ENCODE assay signal across 8 cellular contexts in genomic region chr6:90286884-90287488, GRCh38. TPM values are rescaled to one million over a fixed set of nuclear protein-coding genes. Genes with fewer than 3 reads are reported as not detected.
DNase-seq lines count a peak whose midpoint lies in the region; ATAC-seq, FAIRE-seq and TF ChIP-seq lines count a peak whose summit lies in the region.

No MANE protein-coding gene starts in this region.

- H4K91ac ChIP-seq in H9 (ENCODE audit: insufficient read length, low read depth, low read length) = no peak overlapping the region

- H4K20me1 ChIP-seq in BLaER1 (peaks cover 57% of the 10 kb centered on the region), H9 (ENCODE audit: control insufficient read depth, insufficient read depth, insufficient read length) (no peaks in the 10 kb centered on the region), astrocyte (ENCODE audit: insufficient read depth, low read length) (no peaks in the 10 kb centered on the region), HepG2 (ENCODE audit: insufficient read depth, low read length) (no peaks in the 10 kb centered on the region)

- in situ Hi-C loops in HepG2 (cut with HindIII; ENCODE audit: extremely low pct_ligation_motif_present, low pct_unique_long_range_greater_than_20kb) = loop anchor here (25.0 kb wide), 1 partner anchor 200 kb away; no protein-coding TSS in a partner anchor

- H3K4me1 ChIP-seq in BLaER1 (peaks cover 49% of the 10 kb centered on the region), H9 (ENCODE audit: insufficient read depth, low read length) (peaks cover 4% of the 10 kb centered on the region; the same call in 1 of the 2 replicates), astrocyte (ENCODE audit: insufficient read depth, low read length) (peaks cover 27% of the 10 kb centered on the region), HepG2 (ENCODE audit: insufficient read depth, low read length) (no peaks in the 10 kb centered on the region)

- H2AFZ ChIP-seq in H9 (ENCODE audit: low read length) (no peak overlapping the region), astrocyte (ENCODE audit: low read depth, low read length) (no peak overlapping the region), HepG2 (ENCODE audit: low read length) (no peak overlapping the region)

- no peak overlapping the region for H2BK120ac ChIP-seq in H9 (ENCODE audit: low read depth, low read length, poor library complexity, severe bottlenecking)

- POLR2A ChIA-PET in HepG2 (lab: Yijun Ruan, JAX) = no interaction called here

- no peak overlapping the region for H3K23ac ChIP-seq in H9 (ENCODE audit: insufficient read length, low read depth, low read length)

- CTCF ChIA-PET in HepG2 (lab: Yijun Ruan, JAX; ENCODE audit: low intra/inter-chr PET ratio, low total read pairs) = interaction anchor here (0.9 kb wide), 1 partner anchor 106 kb away, joined by 5 read pairs; no protein-coding TSS in a partner anchor

- H3K9ac ChIP-seq in BLaER1 = no peak overlapping the region
- no peak overlapping the region for H3K9ac ChIP-seq in H9 (ENCODE audit: extremely low read depth, insufficient read length, low read length)
- no peak overlapping the region for H3K9ac ChIP-seq in astrocyte (ENCODE audit: low read length)
- H3K9ac ChIP-seq in HepG2 (ENCODE audit: insufficient read depth, low read depth, low read length) = no peak overlapping the region

- H3K27ac ChIP-seq in BLaER1 (peak overlapping the region; percentile 35; the same call in 1 of the 2 replicates), H9 (ENCODE audit: insufficient read length, low read depth, low read length) (no peak overlapping the region), astrocyte (ENCODE audit: low read depth, low read length) (no peak overlapping the region), HepG2 (ENCODE audit: extremely low read length, insufficient read depth, low read length) (no peak overlapping the region)

- H3K36me3 Mint-ChIP-seq in H9 (ENCODE audit: insufficient read depth in 1 of 3, low read depth in 3 of 3) = peaks cover 0 to 3% (median 0%) of the 10 kb centered on the region in 3 experiments; a peak in 1 of 7 replicates
- no peaks in the 10 kb centered on the region for H3K36me3 Mint-ChIP-seq in astrocyte (ENCODE audit: low read depth, unreplicated experiment)

- no peaks in the 10 kb centered on the region for H3K79me1 ChIP-seq in H9 (ENCODE audit: insufficient read depth, low read depth, low read length, poor library complexity, severe bottlenecking)

- peak; percentile 84 for ATAC-seq in HepG2
- ATAC-seq in stimulated activated naive CD8-positive, alpha-beta T cell treated with anti-CD3 and anti-CD28 coated beads, Interleukin-15, Interleukin-2, amounts not matched to agents 100 U/mL and 50 U/mL, for 24 hours = peak; percentile 44
- no peak for ATAC-seq in left cardiac atrium

- H3K14ac ChIP-seq in H9 (ENCODE audit: insufficient read depth, low read length) = no peak overlapping the region

- no peak overlapping the region for H2BK12ac ChIP-seq in H9 (ENCODE audit: insufficient read length, low read depth, low read length)

- no peak overlapping the region for H4K5ac ChIP-seq in H9 (ENCODE audit: insufficient read length, low read depth, low read length)

- H3K4me2 ChIP-seq in BLaER1 (peak overlapping the region; percentile 82), H9 (ENCODE audit: insufficient read depth, insufficient read length, low read length) (no peak overlapping the region), astrocyte (ENCODE audit: low read length) (no peak overlapping the region), HepG2 (ENCODE audit: low read depth, low read length) (no peak overlapping the region)

- DNase-seq in H9 = peak; percentile 87
- peak; percentile 58 to 61 for DNase-seq in SHP77 (lab: John Stamatoyannopoulos, UW)
- DNase-seq in astrocyte (ENCODE audit: low read depth) = no peak
- peak; percentile 28 for DNase-seq in HepG2 (ENCODE audit: low spot score)
- DNase-seq in stimulated activated naive CD8-positive, alpha-beta T cell treated with anti-CD3 and anti-CD28 coated beads, Interleukin-15, Interleukin-2, amounts not matched to agents 100 U/mL and 50 U/mL, for 24 hours = peak; percentile 83
- DNase-seq in retina = no peak
- no peak for DNase-seq in left cardiac atrium

- H3K27me3 ChIP-seq in BLaER1 (no peaks in the 10 kb centered on the region), H9 (ENCODE audit: insufficient read depth, low read length) (no peaks in the 10 kb centered on the region), astrocyte (ENCODE audit: insufficient read depth, low read length) (no peaks in the 10 kb centered on the region), HepG2 (ENCODE audit: control insufficient read depth in 1 of 2, insufficient read depth in 2 of 2, low read length in 2 of 2) (peaks cover 3 to 25% of the 10 kb centered on the region in 2 experiments; a peak in 3 of 5 replicates)

- no TSS peak for BruUV-seq in HepG2 (replicated peaks; lab: Mats Ljungman, UMichigan)

- no peak overlapping the region for H2BK20ac ChIP-seq in H9 (ENCODE audit: low read depth, low read length, poor library complexity, severe bottlenecking)

- H3K56ac ChIP-seq in H9 (ENCODE audit: insufficient read length, low read depth, low read length) = no peak overlapping the region

- H3T11ph ChIP-seq in H9 (ENCODE audit: low read length) = no peak overlapping the region

- H3K4me3 Mint-ChIP-seq in H9 (no peak overlapping the region), astrocyte (ENCODE audit: unreplicated experiment) (no peak overlapping the region)

- TF ChIP-seq CTCF in H9 (conservative IDR thresholded peaks at IDR 0.05) = peak; percentile 96
- TF ChIP-seq CTCF in astrocyte (IDR thresholded peaks at IDR 0.05; ENCODE audit: insufficient read depth, low read depth, low read length) = peak; percentile 54
- peak; percentile 61 for TF ChIP-seq CTCF in HepG2 (CRISPR knock-in tag; IDR thresholded peaks at IDR 0.05)

- peaks cover 22% of the 10 kb centered on the region; the same call in 1 of the 2 replicates for H3K36me3 ChIP-seq in BLaER1
- H3K36me3 ChIP-seq in astrocyte (ENCODE audit: insufficient read depth, low read length) = no peaks in the 10 kb centered on the region
- no peaks in the 10 kb centered on the region for H3K36me3 ChIP-seq in HepG2 (replicated peaks in 1 of 2; ENCODE audit: control insufficient read depth in 1 of 2, insufficient read depth in 2 of 2, low read length in 2 of 2)

- H3K27ac Mint-ChIP-seq in H9 = 0 out of 7 replicates have a peak overlapping the region, but pooled peaks of 1 of the 3 experiments have one; percentile 51
- peak overlapping the region; percentile 85 for H3K27ac Mint-ChIP-seq in astrocyte (ENCODE audit: unreplicated experiment)

- H3K79me2 ChIP-seq in H9 (ENCODE audit: insufficient read depth, low read length) = no peaks in the 10 kb centered on the region
- H3K79me2 ChIP-seq in astrocyte (ENCODE audit: insufficient read depth, low read length) = peaks cover 1% of the 10 kb centered on the region
- H3K79me2 ChIP-seq in HepG2 (ENCODE audit: insufficient read depth, low read length) = no peaks in the 10 kb centered on the region

- TF ChIP-seq RAD21 in HepG2 (CRISPR knock-in tag; IDR thresholded peaks at IDR 0.05) = no peak

- H3K4ac ChIP-seq in H9 (ENCODE audit: low read depth, low read length) = no peak overlapping the region

- H3K4me1 Mint-ChIP-seq in H9 = peaks cover 40 to 46% of the 10 kb centered on the region in 2 experiments
- peaks cover 49% of the 10 kb centered on the region for H3K4me1 Mint-ChIP-seq in astrocyte (ENCODE audit: low read depth, unreplicated experiment)

- H3K9me3 ChIP-seq in BLaER1 (no peaks in the 10 kb centered on the region; the same call in 1 of the 2 replicates), H9 (ENCODE audit: control insufficient read depth, low read depth, low read length) (no peaks in the 10 kb centered on the region), astrocyte (ENCODE audit: insufficient read depth, low read depth, low read length) (peaks cover 3% of the 10 kb centered on the region), HepG2 (ENCODE audit: low read length) (peaks cover 14% of the 10 kb centered on the region)

- no peaks in the 10 kb centered on the region for H3K23me2 ChIP-seq in H9 (ENCODE audit: insufficient read length, low read depth, low read length, poor library complexity, severe bottlenecking)

- intact Hi-C loops in HepG2 (cut with micrococcal nuclease; ENCODE audit: unreplicated experiment) (loop anchor here (2.0 to 5.0 kb wide), 2 partner anchors 106 to 190 kb away; no protein-coding TSS in a partner anchor), left cardiac atrium (cut with DNase I) (loop anchor here in 1 of 2 donors (5.0 to 10.0 kb wide), 2 partner anchors 110 to 188 kb away; no protein-coding TSS in a partner anchor)

- H3K9me3 Mint-ChIP-seq in H9 = no peaks in the 10 kb centered on the region
- no peaks in the 10 kb centered on the region for H3K9me3 Mint-ChIP-seq in astrocyte (ENCODE audit: unreplicated experiment)

- no peak overlapping the region for H2BK15ac ChIP-seq in H9 (ENCODE audit: low read depth, low read length)

- H3K18ac ChIP-seq in H9 (ENCODE audit: insufficient read length, low read depth, low read length) = no peak overlapping the region

- H3K27me3 Mint-ChIP-seq in H9 (ENCODE audit: low read depth) (peaks cover 5% of the 10 kb centered on the region), astrocyte (ENCODE audit: low read depth, unreplicated experiment) (no peaks in the 10 kb centered on the region)

- TF ChIP-seq POLR2A in HepG2 (IDR thresholded peaks at IDR 0.05; ENCODE audit: insufficient read depth in 1 of 2, low read depth in 2 of 2, low read length in 2 of 2) = no peak

- no peak overlapping the region for H4K8ac ChIP-seq in H9 (replicated peaks; ENCODE audit: insufficient read length, low read depth, low read length)

- no peak for FAIRE-seq in astrocyte (lab: Jason Lieb, UNC)
- no peak for FAIRE-seq in HepG2 (lab: Jason Lieb, UNC)

- no peak overlapping the region for H2BK5ac ChIP-seq in H9 (ENCODE audit: insufficient read length, low read length)

- no CpG with 5 or more reads among the region's 4 CpGs for WGBS in H9 (ENCODE audit: extremely low coverage, insufficient read length, low lambda C conversion rate)
- 38% methylated on average over 4 of the region's 4 CpGs for WGBS in HepG2 (ENCODE audit: low lambda C conversion rate)

- TF ChIP-seq EP300 in HepG2 (IDR thresholded peaks at IDR 0.05; ENCODE audit: low read depth in 2 of 2, low read length in 2 of 2) (no peak), HepG2 (CRISPR knock-in tag; IDR thresholded peaks at IDR 0.05; ENCODE audit: borderline replicate concordance) (no peak)

- peak overlapping the region; percentile 55; the same call in 1 of the 2 replicates for H3K4me3 ChIP-seq in BLaER1
- no peak overlapping the region for H3K4me3 ChIP-seq in astrocyte (ENCODE audit: insufficient read depth, low read depth, low read length)
- no peak overlapping the region for H3K4me3 ChIP-seq in HepG2 (replicated peaks in 1 of 3; ENCODE audit: insufficient read depth in 1 of 3, low read depth in 2 of 3, low read length in 3 of 3)

- no peak overlapping the region for H2AK5ac ChIP-seq in H9 (ENCODE audit: insufficient read length, low read length)

RNA-seq across cellular contexts. Expression of gene BACH2, which starts 9.7 kb away (rescaled TPM):
- total RNA-seq in H9 (2021) (2.0 and 2.6 TPM in 2 replicates), astrocyte (12.6 and 17.5 TPM in 2 replicates), HepG2 (2016; rRNA removed; fragmentation: Illumina TruSeq; extraction: Trizol) (not detected in 2 replicates), left cardiac atrium (1 to 10 TPM; 2.0 to 2.5 TPM)
- total RNA-seq in HepG2 (2016; cell fraction: cytosol; rRNA removed; fragmentation: Illumina TruSeq; extraction: Trizol; ENCODE audit: low read depth) = not detected in 2 replicates
- total RNA-seq in HepG2 (2016; cell fraction: insoluble cytoplasmic fraction; rRNA removed; fragmentation: Illumina TruSeq; extraction: Trizol) = not detected in 2 replicates
- total RNA-seq in HepG2 (2016; cell fraction: membrane; rRNA removed; fragmentation: Illumina TruSeq; extraction: Trizol) = not detected in 2 replicates
- not detected in 2 replicates for total RNA-seq in HepG2 (2016; cell fraction: nucleus; rRNA removed; fragmentation: Illumina TruSeq; extraction: Trizol)
- 0.01 TPM in 1 of 2 replicates, not detected in the other for polyA plus RNA-seq in HepG2 (2011; rRNA removed)
- 0.01 TPM in 1 of 2 replicates, not detected in the other for polyA plus RNA-seq in HepG2 (2011; cell fraction: cytosol; rRNA removed)
- polyA plus RNA-seq in HepG2 (2011; cell fraction: nucleus; rRNA removed) = 0.24 TPM in 1 of 2 replicates, not detected in the other
- 0.07 TPM in 1 of 2 replicates, not detected in the other for polyA plus RNA-seq in HepG2 (2012)
- polyA plus RNA-seq in HepG2 (2016; cell fraction: cytosol; fragmentation: Illumina TruSeq; extraction: Trizol; ENCODE audit: low read depth) = not detected in 2 replicates
- polyA plus RNA-seq in HepG2 (2016; cell fraction: insoluble cytoplasmic fraction; fragmentation: Illumina TruSeq; extraction: Trizol; ENCODE audit: low read depth) = not detected in 2 replicates
- not detected in 2 replicates for polyA plus RNA-seq in HepG2 (2016; cell fraction: membrane; fragmentation: Illumina TruSeq; extraction: Trizol; ENCODE audit: low read depth)
- polyA plus RNA-seq in HepG2 (2016; cell fraction: nucleus; fragmentation: Illumina TruSeq; extraction: Trizol; ENCODE audit: insufficient read depth, low read depth) = not detected in 2 replicates
- 0.02 TPM in 1 of 2 replicates, not detected in the other for polyA minus RNA-seq in HepG2 (2011; rRNA and poly(A)+ RNA removed; ENCODE audit: low replicate concordance)
- not detected in 2 replicates for polyA minus RNA-seq in HepG2 (2011; cell fraction: cytosol; rRNA and poly(A)+ RNA removed)
- polyA minus RNA-seq in HepG2 (2011; cell fraction: nucleus; rRNA and poly(A)+ RNA removed) = under 0.01 and 0.13 TPM in 2 replicates

Comparison
In these comparisons a context has a peak if more than half of its experiments do, and no peak if none do; other contexts are left out.
1. DNase-seq: peak in H9 (single experiment), SHP77 (2 of 2), HepG2 (single experiment) and stimulated activated naive CD8-positive, alpha-beta T cell treated with anti-CD3 and anti-CD28 coated beads, Interleukin-15, Interleukin-2, amounts not matched to agents 100 U/mL and 50 U/mL, for 24 hours (single experiment); none in astrocyte (single experiment), retina (single experiment) and left cardiac atrium (single experiment).
2. ATAC-seq: peak in HepG2 (single experiment) and stimulated activated naive CD8-positive, alpha-beta T cell treated with anti-CD3 and anti-CD28 coated beads, Interleukin-15, Interleukin-2, amounts not matched to agents 100 U/mL and 50 U/mL, for 24 hours (single experiment); none in left cardiac atrium (0 of 2).
3. Peak in every context shown above with its lines, with median percentiles within 50 percentile points of each other: CTCF ChIP-seq.